In genomic region chr9:89756891-89757537, GRCh38 we compare ENCODE assay signal across 18 cellular contexts.
A peak's percentile ranks its signal among the peaks of the same experiment; 100 is the strongest.
DNase-seq lines count a peak whose midpoint lies in the region; ATAC-seq and TF ChIP-seq lines count a peak whose summit lies in the region.
"Had no signal": no experiment of that assay in that cellular context is flagged by ENCODE, and none has a peak within 500 bp of the region (broad histone marks: within the 10 kb centered on the region; RNA-seq: fewer than 3 reads in every experiment).

No MANE protein-coding gene starts in this region.

- TF ChIP-seq CTCF in LNCaP clone FGC (IDR thresholded peaks at IDR 0.05; ENCODE audit: control insufficient read depth, extremely low read depth, insufficient read depth) (no peak), breast epithelium (IDR thresholded peaks at IDR 0.05) (no peak), right lobe of liver (IDR thresholded peaks at IDR 0.05) (no peak), glutamatergic neuron (IDR thresholded peaks at IDR 0.05; ENCODE audit: partially characterized antibody, unreplicated experiment) (no peak)

- intact Hi-C loops in breast epithelium (cut with DNase I; ENCODE audit: low total_unique reads), result no loop called here
- intact Hi-C loops in right lobe of liver (cut with DNase I), result no loop called here

- no peaks in the 10 kb centered on the region for H3K9me3 Mint-ChIP-seq in stimulated activated naive B cell treated with anti-CD40 and anti-IgM and Interleukin-4, amounts not matched to agents 10 μg/mL and 1 μg/mL and 100 μg/mL, for 72 hours
- peaks cover 2% of the 10 kb centered on the region for H3K9me3 Mint-ChIP-seq in glutamatergic neuron (ENCODE audit: unreplicated experiment)
- H3K9me3 Mint-ChIP-seq: immature natural killer cell had no signal

- no peak overlapping the region for H3K4me3 Mint-ChIP-seq in stimulated activated naive B cell treated with anti-CD40 and anti-IgM and Interleukin-4, amounts not matched to agents 10 μg/mL and 1 μg/mL and 100 μg/mL, for 72 hours
- no peak overlapping the region for H3K4me3 Mint-ChIP-seq in glutamatergic neuron (ENCODE audit: unreplicated experiment)
- H3K4me3 Mint-ChIP-seq: immature natural killer cell had no signal

- peak; percentile 72 for DNase-seq in LNCaP clone FGC (ENCODE audit: low read depth)
- DNase-seq in breast epithelium (ENCODE audit: low spot score in 2 of 2), result peak; percentile 37 to 77
- peak; percentile 86 to 94 (median 93) for DNase-seq in right lobe of liver
- no peak for DNase-seq in stimulated activated naive B cell treated with anti-CD40 and anti-IgM and Interleukin-4, amounts not matched to agents 10 μg/mL and 1 μg/mL and 100 μg/mL, for 72 hours
- DNase-seq in NK-92 (lab: John Stamatoyannopoulos, UW; ENCODE audit: unreplicated experiment), result no peak
- DNase-seq in effector CD8-positive, alpha-beta T cell (lab: John Stamatoyannopoulos, UW), result no peak
- no peak for DNase-seq in glutamatergic neuron
- DNase-seq in GM19240 (ENCODE audit: insufficient read length, low spot score), result no peak
- DNase-seq: effector CD4-positive, alpha-beta T cell; esophagus squamous epithelium; Karpas-422; NCI-H1105 treated with DMSO at 0.1 percent for 48 hours; NCI-H82; sigmoid colon; stimulated activated CD4-positive, alpha-beta T cell treated with anti-CD3 and anti-CD28 coated beads, Interleukin-1b, Interleukin-23, amount 100 ng/mL, for 48 hours had no signal

- H3K9me3 ChIP-seq in breast epithelium (no peaks in the 10 kb centered on the region), right lobe of liver (no peaks in the 10 kb centered on the region)
- H3K9me3 ChIP-seq: esophagus squamous epithelium, sigmoid colon had no signal

- no peak overlapping the region for H3K27ac Mint-ChIP-seq in stimulated activated naive B cell treated with anti-CD40 and anti-IgM and Interleukin-4, amounts not matched to agents 10 μg/mL and 1 μg/mL and 100 μg/mL, for 72 hours
- no peak overlapping the region for H3K27ac Mint-ChIP-seq in glutamatergic neuron (ENCODE audit: unreplicated experiment)
- H3K27ac Mint-ChIP-seq: immature natural killer cell had no signal

- H3K4me3 ChIP-seq in LNCaP clone FGC (ENCODE audit: low read depth, low read length), result no peak overlapping the region
- H3K4me3 ChIP-seq in breast epithelium, result no peak overlapping the region
- H3K4me3 ChIP-seq in right lobe of liver, result no peak overlapping the region
- H3K4me3 ChIP-seq: esophagus squamous epithelium, sigmoid colon had no signal

- peaks cover 15 to 27% of the 10 kb centered on the region in 2 donors for H3K4me1 Mint-ChIP-seq in stimulated activated naive B cell treated with anti-CD40 and anti-IgM and Interleukin-4, amounts not matched to agents 10 μg/mL and 1 μg/mL and 100 μg/mL, for 72 hours
- peaks cover 15% of the 10 kb centered on the region for H3K4me1 Mint-ChIP-seq in glutamatergic neuron (ENCODE audit: low read depth, unreplicated experiment)
- H3K4me1 Mint-ChIP-seq: immature natural killer cell had no signal

- H3K4me1 ChIP-seq in breast epithelium (peaks cover 4 to 7% of the 10 kb centered on the region in 2 donors), right lobe of liver (peaks cover 0 to 24% (median 11%) of the 10 kb centered on the region in 4 donors)

- TF ChIP-seq POLR2A in breast epithelium (IDR thresholded peaks at IDR 0.05), result no peak
- no peak for TF ChIP-seq POLR2A in right lobe of liver (IDR thresholded peaks at IDR 0.05)

- no peaks in the 10 kb centered on the region for H3K27me3 Mint-ChIP-seq in stimulated activated naive B cell treated with anti-CD40 and anti-IgM and Interleukin-4, amounts not matched to agents 10 μg/mL and 1 μg/mL and 100 μg/mL, for 72 hours
- peaks cover 3% of the 10 kb centered on the region for H3K27me3 Mint-ChIP-seq in glutamatergic neuron (ENCODE audit: unreplicated experiment)

- peak overlapping the region; percentile 12 to 19 for H3K27ac ChIP-seq in breast epithelium
- H3K27ac ChIP-seq in right lobe of liver, result peak overlapping the region in 2 of 3 donors; percentile 52 to 59
- H3K27ac ChIP-seq: esophagus squamous epithelium, sigmoid colon had no signal

- ATAC-seq in right lobe of liver, result peak; percentile 92 to 93 (median 93)
- ATAC-seq in stimulated activated naive B cell treated with anti-CD40 and anti-IgM and Interleukin-4, amounts not matched to agents 10 μg/mL and 1 μg/mL and 100 μg/mL, for 72 hours (replicated peaks), result peak; percentile 32 to 45
- ATAC-seq: HCT116, Panc1 had no signal

- 40% methylated on average over 2 of the region's 8 CpGs for WGBS in right lobe of liver (ENCODE audit: insufficient coverage, low coverage, low lambda C conversion rate, missing lambda C conversion rate)

- no peaks in the 10 kb centered on the region for H3K36me3 ChIP-seq in breast epithelium
- H3K36me3 ChIP-seq in right lobe of liver, result no peaks in the 10 kb centered on the region
- H3K36me3 ChIP-seq: esophagus squamous epithelium, sigmoid colon had no signal

- H3K27me3 ChIP-seq in breast epithelium (peaks cover 0 to 6% of the 10 kb centered on the region in 2 donors), right lobe of liver (no peaks in the 10 kb centered on the region)
- H3K27me3 ChIP-seq: sigmoid colon had no signal

- H3K36me3 Mint-ChIP-seq in stimulated activated naive B cell treated with anti-CD40 and anti-IgM and Interleukin-4, amounts not matched to agents 10 μg/mL and 1 μg/mL and 100 μg/mL, for 72 hours, result no peaks in the 10 kb centered on the region
- no peaks in the 10 kb centered on the region for H3K36me3 Mint-ChIP-seq in glutamatergic neuron (ENCODE audit: unreplicated experiment)
- H3K36me3 Mint-ChIP-seq: immature natural killer cell had no signal

Comparison
In these comparisons a context has a peak if more than half of its experiments do, and no peak if none do; other contexts are left out.
1. DNase-seq: peak in LNCaP clone FGC (single experiment), breast epithelium (2 of 2) and right lobe of liver (3 of 3); none in stimulated activated naive B cell treated with anti-CD40 and anti-IgM and Interleukin-4, amounts not matched to agents 10 μg/mL and 1 μg/mL and 100 μg/mL, for 72 hours (single experiment), NK-92 (single experiment), effector CD8-positive, alpha-beta T cell (single experiment), glutamatergic neuron (single experiment) and GM19240 (single experiment).